12 cellular contexts compared by ENCODE assay signal in genomic region chr13:21595546-21595822, GRCh38. TPM values are rescaled to one million over a fixed set of nuclear protein-coding genes. Genes with fewer than 3 reads are reported as not detected.
DNase-seq lines count a peak whose midpoint lies in the region; ATAC-seq, FAIRE-seq and TF ChIP-seq lines count a peak whose summit lies in the region.
"Had no signal": no experiment of that assay in that cellular context is flagged by ENCODE, and none has a peak within 500 bp of the region (broad histone marks: within the 10 kb centered on the region; RNA-seq: fewer than 3 reads in every experiment).

No MANE protein-coding gene starts in this region.

- no peak overlapping the region for H3K18ac ChIP-seq in neuronal stem cell (ENCODE audit: low read length)

- no peak overlapping the region for H2AK5ac ChIP-seq in neuronal stem cell (ENCODE audit: low read depth, low read length)

- H3K9me3 ChIP-seq in K562 (replicated peaks; ENCODE audit: control insufficient read depth, insufficient read depth, low read depth, low read length), result no peaks in the 10 kb centered on the region
- H3K9me3 ChIP-seq in neuronal stem cell (replicated peaks in 1 of 2; ENCODE audit: control insufficient read depth in 2 of 2, insufficient read depth in 1 of 2, low read depth in 1 of 2, low read length in 2 of 2), result peaks cover 0 to 4% of the 10 kb centered on the region in 2 donors
- no peaks in the 10 kb centered on the region for H3K9me3 ChIP-seq in OCI-LY7 (ENCODE audit: low read length)

- TF ChIP-seq CTCF in K562 (IDR thresholded peaks at IDR 0.05 in 2 of 3, conservative IDR thresholded peaks at IDR 0.05 in 1 of 3; ENCODE audit: insufficient read depth in 2 of 3, low read depth in 1 of 3, low read length in 3 of 3) (no peak), OCI-LY7 (conservative IDR thresholded peaks at IDR 0.05; ENCODE audit: low read length) (no peak)

- H3K4ac ChIP-seq in neuronal stem cell (ENCODE audit: low read length), result no peak overlapping the region

- FAIRE-seq in K562 (lab: Jason Lieb, UNC), result no peak

- H2BK15ac ChIP-seq in neuronal stem cell (ENCODE audit: low read length), result no peak overlapping the region

- H4K91ac ChIP-seq in neuronal stem cell (ENCODE audit: low read depth, low read length, poor library complexity), result no peak overlapping the region

- H3K23ac ChIP-seq in neuronal stem cell (ENCODE audit: low read depth, low read length, poor library complexity), result no peak overlapping the region

- H3K4me3 ChIP-seq in K562, result no peak overlapping the region
- H3K4me3 ChIP-seq in neuronal stem cell (ENCODE audit: low read length in 2 of 2), result no peak overlapping the region
- no peak overlapping the region for H3K4me3 ChIP-seq in OCI-LY7 (ENCODE audit: low read depth, low read length, poor library complexity, severe bottlenecking)

- H3K27me3 ChIP-seq in K562 (ENCODE audit: control insufficient read depth in 2 of 2, insufficient read depth in 2 of 2, low read length in 2 of 2) (no peaks in the 10 kb centered on the region), neuronal stem cell (ENCODE audit: control insufficient read depth in 3 of 3, insufficient read depth in 3 of 3, low read depth in 1 of 3, low read length in 3 of 3) (no peaks in the 10 kb centered on the region)

- CTCF ChIA-PET in K562 (lab: Yijun Ruan, JAX; ENCODE audit: low intra/inter-chr PET ratio) (no interaction called here), OCI-LY7 (lab: Charles Lee; ENCODE audit: unreplicated experiment) (no interaction called here)

- ATAC-seq in GM18498 (IDR thresholded peaks at IDR 0.05; ENCODE audit: unreplicated experiment), result peak; percentile 72
- peak; percentile 56 for ATAC-seq in GM21390 (IDR thresholded peaks at IDR 0.05; ENCODE audit: unreplicated experiment)
- ATAC-seq in HG03095 (IDR thresholded peaks at IDR 0.05; ENCODE audit: unreplicated experiment), result peak; percentile 45
- peak; percentile 63 for ATAC-seq in K562

- no peaks in the 10 kb centered on the region for H3K9me1 ChIP-seq in K562 (ENCODE audit: control insufficient read depth, insufficient read depth, low read length)

- H3K79me2 ChIP-seq in K562 (ENCODE audit: control insufficient read depth, insufficient read depth, low read length), result peaks cover 46% of the 10 kb centered on the region
- H3K79me2 ChIP-seq in OCI-LY7 (ENCODE audit: insufficient read depth, low read depth, low read length), result peaks cover 70% of the 10 kb centered on the region

- no peak for TF ChIP-seq POLR2A in K562 (conservative IDR thresholded peaks at IDR 0.05)

- H4K8ac ChIP-seq in neuronal stem cell (ENCODE audit: low read depth, low read length), result no peak overlapping the region

- H4K20me1 ChIP-seq in K562 (replicated peaks; ENCODE audit: control insufficient read depth, insufficient read depth, low read length) (0 out of 2 replicates have a peak, but pooled peaks cover 3% of the 10 kb centered on the region), OCI-LY7 (ENCODE audit: insufficient read depth, low read length) (no peaks in the 10 kb centered on the region)

- H2BK5ac ChIP-seq in neuronal stem cell (ENCODE audit: low read length), result no peak overlapping the region

- H3K4me1 ChIP-seq in K562 (replicated peaks in 1 of 2; ENCODE audit: control insufficient read depth in 2 of 2, insufficient read depth in 2 of 2, low read length in 2 of 2) (no peaks in the 10 kb centered on the region), neuronal stem cell (ENCODE audit: control insufficient read depth in 2 of 2, insufficient read depth in 1 of 2, low read depth in 1 of 2, low read length in 2 of 2) (no peaks in the 10 kb centered on the region), OCI-LY7 (ENCODE audit: insufficient read depth, low read length, poor library complexity, severe bottlenecking) (peaks cover 21% of the 10 kb centered on the region)

- no peaks in the 10 kb centered on the region for H3K9me2 ChIP-seq in OCI-LY7 (ENCODE audit: insufficient read depth, low read length)

- TF ChIP-seq RAD21 in K562 (CRISPR knock-in tag; conservative IDR thresholded peaks at IDR 0.05 in 1 of 2, IDR thresholded peaks at IDR 0.05 in 1 of 2), result no peak

- H2AFZ ChIP-seq in K562 (ENCODE audit: low read depth, low read length), result no peak overlapping the region
- H2AFZ ChIP-seq in neuronal stem cell (ENCODE audit: low read length), result no peak overlapping the region
- no peak overlapping the region for H2AFZ ChIP-seq in OCI-LY7 (ENCODE audit: low read length)

- DNase-seq in K562 (ENCODE audit: extremely low read depth in 1 of 4, low spot score in 3 of 4) (no peak), neuronal stem cell (ENCODE audit: low spot score) (no peak), OCI-LY7 (ENCODE audit: low spot score) (no peak), GM19238 (ENCODE audit: insufficient read length, low spot score) (no peak), cortex of kidney (lab: John Stamatoyannopoulos, UW) (no peak)
- DNase-seq: activated naive CD4-positive, alpha-beta T cell treated with anti-CD3 and anti-CD28 coated beads, Interleukin-2, amount 10 ng/mL, durations not matched to agents 7 days and 5 days; effector CD8-positive, alpha-beta T cell; NCI-H1417 had no signal

- POLR2A ChIA-PET in K562 (lab: Yijun Ruan, JAX), result interaction anchor here (1.3 kb wide), 1 partner anchor 20 kb away, joined by 3 read pairs; no protein-coding TSS in a partner anchor
- POLR2A ChIA-PET in OCI-LY7 (lab: Charles Lee), result interaction anchor here (1.5 kb wide), 1 partner anchor 9 kb away, joined by 4 read pairs; the partner anchor contains the start of gene MICU2

- H2BK120ac ChIP-seq in neuronal stem cell (ENCODE audit: low read depth, low read length), result no peak overlapping the region

- H3K36me3 ChIP-seq in K562 (ENCODE audit: control insufficient read depth, insufficient read depth, low read length), result no peaks in the 10 kb centered on the region
- H3K36me3 ChIP-seq in neuronal stem cell (replicated peaks in 1 of 2; ENCODE audit: control insufficient read depth in 2 of 2, insufficient read depth in 2 of 2, low read length in 2 of 2), result peaks cover 0 to 6% of the 10 kb centered on the region in 2 donors
- H3K36me3 ChIP-seq in OCI-LY7 (ENCODE audit: insufficient read depth, low read length), result peaks cover 6% of the 10 kb centered on the region

- H3K79me1 ChIP-seq in neuronal stem cell (ENCODE audit: low read depth, low read length), result peaks cover 6% of the 10 kb centered on the region

- H3K4me2 ChIP-seq in K562 (ENCODE audit: insufficient read depth, low read length) (no peak overlapping the region), neuronal stem cell (ENCODE audit: insufficient read depth, low read length, poor library complexity, severe bottlenecking) (no peak overlapping the region), OCI-LY7 (ENCODE audit: low read length) (no peak overlapping the region)

- no peak overlapping the region for H3K14ac ChIP-seq in neuronal stem cell (ENCODE audit: low read length)

- intact Hi-C loops in K562 (cut with micrococcal nuclease) (no loop called here), OCI-LY7 (cut with micrococcal nuclease; ENCODE audit: unreplicated experiment) (no loop called here)

- in situ Hi-C loops in K562 (cut with MboI), result no loop called here

- no peak overlapping the region for H3K9ac ChIP-seq in K562 (ENCODE audit: insufficient read depth in 1 of 2, low read depth in 2 of 2, low read length in 2 of 2)
- H3K9ac ChIP-seq in neuronal stem cell (ENCODE audit: low read depth, low read length, poor library complexity), result no peak overlapping the region

- TF ChIP-seq EP300 in K562 (IDR thresholded peaks at IDR 0.05; ENCODE audit: low read length), result no peak

- H2BK12ac ChIP-seq in neuronal stem cell (ENCODE audit: low read length), result no peak overlapping the region

- H3K27ac ChIP-seq in K562 (ENCODE audit: extremely low read depth, low read depth, low read length) (no peak overlapping the region), neuronal stem cell (replicated peaks; ENCODE audit: low read length) (no peak overlapping the region), OCI-LY7 (ENCODE audit: low read depth, low read length, poor library complexity, severe bottlenecking) (no peak overlapping the region)
- H3K27ac ChIP-seq: VCaP had no signal

- no TSS peak for BruUV-seq in K562 (replicated peaks; lab: Mats Ljungman, UMichigan)
- BruUV-seq in OCI-LY7 (replicated peaks; lab: Mats Ljungman, UMichigan), result no TSS peak

TF ChIP-seq in K562, 482 proteins besides CTCF, POLR2A, EP300 and RAD21 (continues in another document):
- TF ChIP-seq ETS2 (tag; IDR thresholded peaks at IDR 0.05; ENCODE audit: borderline replicate concordance, poor library complexity, severe bottlenecking), result no peak
- no peak for TF ChIP-seq STAG1 (CRISPR knock-in tag; IDR thresholded peaks at IDR 0.05; ENCODE audit: borderline replicate concordance)
- no peak for TF ChIP-seq SOX6 (IDR thresholded peaks at IDR 0.05)
- no peak for TF ChIP-seq CBX5 (IDR thresholded peaks at IDR 0.05; ENCODE audit: borderline replicate concordance, low read depth)
- TF ChIP-seq ZNF175 (CRISPR knock-in tag; IDR thresholded peaks at IDR 0.05; ENCODE audit: low read depth), result no peak
- no peak for TF ChIP-seq CBFB (CRISPR knock-in tag; IDR thresholded peaks at IDR 0.05)
- no peak for TF ChIP-seq MAFG (tag; conservative IDR thresholded peaks at IDR 0.05)
- no peak for TF ChIP-seq ZFP30 (CRISPR knock-in tag; IDR thresholded peaks at IDR 0.05; ENCODE audit: borderline replicate concordance)
- no peak for TF ChIP-seq POLR2AphosphoS5 (IDR thresholded peaks at IDR 0.05; ENCODE audit: control insufficient read depth, insufficient read depth, low read depth, low read length)

RNA-seq across cellular contexts. Expression of gene MICU2, which starts 8.5 kb away (rescaled TPM):
- 12.3 and 26.1 TPM in 2 replicates for total RNA-seq in K562 (2011; cell fraction: chromatin; rRNA removed; ENCODE audit: low replicate concordance)
- 7.3 and 9.6 TPM in 2 replicates for total RNA-seq in K562 (2011; cell fraction: nucleolus; rRNA removed)
- total RNA-seq in K562 (2011; cell fraction: nucleoplasm; rRNA removed), result 11.8 and 15.7 TPM in 2 replicates
- total RNA-seq in K562 (2014; rRNA removed) (41.8 and 64.7 TPM in 2 replicates), K562 (2014; rRNA removed; fragmentation: Illumina TruSeq; extraction: Trizol) (41.6 and 44.3 TPM in 2 replicates), K562 (2015; rRNA removed; fragmentation: Illumina TruSeq; extraction: Trizol) (37.0 and 39.2 TPM in 2 replicates), K562 (2021) (21.3 and 23.0 TPM in 2 replicates), OCI-LY7 (2022) (37.5 and 40.8 TPM in 2 replicates)
- polyA plus RNA-seq in K562 (2011; rRNA removed) (24.8 and 33.4 TPM in 2 replicates), K562 (2014; fragmentation: Illumina TruSeq; extraction: Trizol) (27.8 and 29.5 TPM in 2 replicates), K562 (2014; fragmentation: Nextera tagmentation; extraction: Ambion mirVana) (1 to 10 TPM; 9.1 to 9.8 TPM), K562 (2014; rRNA removed) (34.7 and 39.4 TPM in 2 replicates)
- 22.0 and 28.8 TPM in 2 replicates for polyA plus RNA-seq in K562 (2011; cell fraction: cytosol; rRNA removed)
- polyA plus RNA-seq in K562 (2011; cell fraction: nucleus; rRNA removed), result 12.5 and 12.6 TPM in 2 replicates
- 23.9 and 25.0 TPM in 2 replicates for polyA plus RNA-seq in K562 (2012)
- polyA minus RNA-seq in K562 (2011; rRNA and poly(A)+ RNA removed), result 16.5 and 24.0 TPM in 2 replicates
- polyA minus RNA-seq in K562 (2011; cell fraction: cytosol; rRNA and poly(A)+ RNA removed), result 8.3 and 14.9 TPM in 2 replicates
- polyA minus RNA-seq in K562 (2011; cell fraction: nucleus; rRNA and poly(A)+ RNA removed), result 16.8 and 17.0 TPM in 2 replicates
- polyA plus RNA-seq in neuronal stem cell (2013, experiment 1 of 2), result 48.7 TPM
- 49.4 TPM for polyA plus RNA-seq in neuronal stem cell (2013, experiment 2 of 2)
- 41.6 and 51.3 TPM in 2 replicates for total RNA-seq in OCI-LY7 (2014; rRNA removed; shearing (Covaris generic))
